ENCODE assay signal across 23 cellular contexts in the genomic region with DNA sequence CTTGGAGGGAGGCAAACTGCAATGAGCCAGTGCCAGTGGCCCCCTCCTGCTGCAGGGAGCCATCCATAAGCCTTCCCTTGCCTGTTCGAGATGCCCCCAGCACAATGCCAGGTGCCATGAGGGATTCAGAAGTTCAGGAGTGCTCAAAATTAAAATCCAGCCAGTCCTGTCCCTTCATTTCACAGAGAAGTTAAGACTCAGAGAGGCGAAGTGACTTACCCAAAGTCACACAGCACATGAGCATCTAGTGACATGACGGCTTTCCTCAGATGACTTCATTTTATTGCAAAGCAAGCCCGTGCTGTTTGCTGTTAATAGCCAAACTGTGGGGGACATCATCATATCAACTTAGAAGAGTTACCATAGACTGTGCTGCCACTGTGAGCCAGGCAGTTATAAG.
DNase-seq lines count a peak whose midpoint lies in the region; ATAC-seq, FAIRE-seq and TF ChIP-seq lines count a peak whose summit lies in the region.
"Had no signal": no experiment of that assay in that cellular context is flagged by ENCODE, and none has a peak within 500 bp of the region (broad histone marks: within the 10 kb centered on the region; RNA-seq: fewer than 3 reads in every experiment).

No MANE protein-coding gene starts in this region.

- H3K4me1 Mint-ChIP-seq in memory B cell (peaks cover 4% of the 10 kb centered on the region), Calu3 (ENCODE audit: low read depth, unreplicated experiment) (no peaks in the 10 kb centered on the region)
- H3K4me1 Mint-ChIP-seq: CD14-positive monocyte; CD8-positive, alpha-beta memory T cell had no signal

- H3K27me3 ChIP-seq in K562 (ENCODE audit: control insufficient read depth in 2 of 2, insufficient read depth in 2 of 2, low read length in 2 of 2): no peaks in the 10 kb centered on the region
- H3K27me3 ChIP-seq: BLaER1 had no signal

- TF ChIP-seq RAD21 in K562 (CRISPR knock-in tag; conservative IDR thresholded peaks at IDR 0.05 in 1 of 2, IDR thresholded peaks at IDR 0.05 in 1 of 2): no peak

- BruUV-seq in K562 (replicated peaks; lab: Mats Ljungman, UMichigan) (no TSS peak), Calu3 (replicated peaks; lab: Mats Ljungman, UMichigan) (no TSS peak)

- H3K4me1 ChIP-seq in HEK293 (ENCODE audit: control insufficient read depth, insufficient read depth, low read length) (no peaks in the 10 kb centered on the region), K562 (replicated peaks in 1 of 2; ENCODE audit: control insufficient read depth in 2 of 2, insufficient read depth in 2 of 2, low read length in 2 of 2) (peaks cover 10 to 49% of the 10 kb centered on the region in 2 experiments; a peak in 4 of 5 replicates)
- H3K4me1 ChIP-seq: BE2C had no signal

- H3K79me2 ChIP-seq in K562 (ENCODE audit: control insufficient read depth, insufficient read depth, low read length): no peaks in the 10 kb centered on the region

- intact Hi-C loops in K562 (cut with micrococcal nuclease): no loop called here
- intact Hi-C loops in Calu3 (cut with micrococcal nuclease; ENCODE audit: unreplicated experiment): no loop called here

- H3K9ac ChIP-seq in K562 (ENCODE audit: insufficient read depth in 1 of 2, low read depth in 2 of 2, low read length in 2 of 2): no peak overlapping the region
- H3K9ac ChIP-seq: BLaER1 had no signal

- H3K4me3 Mint-ChIP-seq in memory B cell: no peak overlapping the region
- H3K4me3 Mint-ChIP-seq in Calu3 (ENCODE audit: low read depth, unreplicated experiment): no peak overlapping the region
- H3K4me3 Mint-ChIP-seq: CD14-positive monocyte; CD4-positive, alpha-beta memory T cell; CD4-positive, CD25-positive, alpha-beta regulatory T cell; CD8-positive, alpha-beta memory T cell had no signal

- H3K27ac ChIP-seq in HEK293 (ENCODE audit: extremely low read depth, low read depth, low read length) (no peak overlapping the region), K562 (ENCODE audit: extremely low read depth, low read depth, low read length) (no peak overlapping the region)
- H3K27ac ChIP-seq: BLaER1 had no signal

- H3K4me2 ChIP-seq in K562 (ENCODE audit: insufficient read depth, low read length): no peak overlapping the region; the same call in 1 of the 2 replicates
- H3K4me2 ChIP-seq: BLaER1 had no signal

- no peak for ATAC-seq in K562
- ATAC-seq in memory B cell (ENCODE audit: low read depth): no peak

- CTCF ChIA-PET in HEK293 (lab: Yijun Ruan, JAX) (no interaction called here), K562 (lab: Yijun Ruan, JAX; ENCODE audit: low intra/inter-chr PET ratio) (interaction anchor here (0.5 kb wide), 1 partner anchor 26 kb away, joined by 3 read pairs; no protein-coding TSS in a partner anchor), Calu3 (lab: Charles Lee) (no interaction called here)

- H4K20me1 ChIP-seq in K562 (replicated peaks; ENCODE audit: control insufficient read depth, insufficient read depth, low read length): no peaks in the 10 kb centered on the region
- H4K20me1 ChIP-seq: BLaER1 had no signal

- no peaks in the 10 kb centered on the region for H3K9me3 ChIP-seq in HEK293 (ENCODE audit: control insufficient read depth, insufficient read depth, low read depth, low read length)
- no peaks in the 10 kb centered on the region for H3K9me3 ChIP-seq in K562 (replicated peaks; ENCODE audit: control insufficient read depth, insufficient read depth, low read depth, low read length)
- H3K9me3 ChIP-seq: BE2C, BLaER1 had no signal

- peaks cover 40% of the 10 kb centered on the region for H3K36me3 Mint-ChIP-seq in memory B cell
- H3K36me3 Mint-ChIP-seq in Calu3 (ENCODE audit: insufficient read depth, unreplicated experiment): no peaks in the 10 kb centered on the region

- POLR2A ChIA-PET in HEK293 (lab: Yijun Ruan, JAX): no interaction called here
- POLR2A ChIA-PET in K562 (lab: Yijun Ruan, JAX): no interaction called here

- H3K4me3 ChIP-seq in HEK293 (ENCODE audit: low read depth, low read length): no peak overlapping the region
- no peak overlapping the region for H3K4me3 ChIP-seq in K562
- H3K4me3 ChIP-seq: BLaER1 had no signal

- peaks cover 0 to 3% of the 10 kb centered on the region in 2 experiments; a peak in 1 of 3 replicates for H3K36me3 ChIP-seq in HEK293 (ENCODE audit: control insufficient read depth in 2 of 2, insufficient read depth in 1 of 2, low read length in 2 of 2)
- peaks cover 16% of the 10 kb centered on the region; the same call in 2 of the 3 replicates for H3K36me3 ChIP-seq in K562 (ENCODE audit: control insufficient read depth, insufficient read depth, low read length)
- H3K36me3 ChIP-seq: BE2C had no signal

- DNase-seq in K562 (ENCODE audit: extremely low read depth in 1 of 4, low spot score in 3 of 4) (no peak), memory B cell (ENCODE audit: low spot score in 2 of 2) (no peak), Calu3 (no peak), hepatic stellate cell (ENCODE audit: low spot score) (no peak)
- no peak for DNase-seq in stimulated activated CD4-positive, alpha-beta T cell treated with anti-CD3 and anti-CD28 coated beads, Interleukin-4, amount 100 ng/mL, for 4 hours
- DNase-seq: 8988T; ACHN; BE2C; C1 segment of cervical spinal cord; CD4-positive, alpha-beta memory T cell; CD4-positive, CD25-positive, alpha-beta regulatory T cell; CD8-positive, alpha-beta memory T cell; COR-L47; DMS79 treated with DMSO at 0.1 percent for 48 hours; GF-D8 had no signal

- no peaks in the 10 kb centered on the region for H3K9me3 Mint-ChIP-seq in memory B cell
- no peaks in the 10 kb centered on the region for H3K9me3 Mint-ChIP-seq in Calu3 (ENCODE audit: low read depth, unreplicated experiment)
- H3K9me3 Mint-ChIP-seq: CD4-positive, alpha-beta memory T cell; CD8-positive, alpha-beta memory T cell had no signal

- no peak for TF ChIP-seq EP300 in K562 (IDR thresholded peaks at IDR 0.05; ENCODE audit: low read length)

- WGBS in K562 (ENCODE audit: insufficient coverage, low coverage, missing lambda C conversion rate): 84% methylated on average over 3 of the region's 4 CpGs

- in situ Hi-C loops in K562 (cut with MboI): no loop called here

- H3K27ac Mint-ChIP-seq in memory B cell: peak overlapping the region; percentile 7
- H3K27ac Mint-ChIP-seq in Calu3 (ENCODE audit: unreplicated experiment): no peak overlapping the region
- H3K27ac Mint-ChIP-seq: CD4-positive, CD25-positive, alpha-beta regulatory T cell had no signal

- no peak for FAIRE-seq in K562 (lab: Jason Lieb, UNC)
- FAIRE-seq: A204.1, D721Med, G401.6, GM12891, GM19239 had no signal

- H3K27me3 Mint-ChIP-seq in memory B cell (no peaks in the 10 kb centered on the region), Calu3 (ENCODE audit: unreplicated experiment) (no peaks in the 10 kb centered on the region)
- H3K27me3 Mint-ChIP-seq: CD4-positive, alpha-beta memory T cell; CD4-positive, CD25-positive, alpha-beta regulatory T cell; CD8-positive, alpha-beta memory T cell had no signal

- H3K9me1 ChIP-seq in K562 (ENCODE audit: control insufficient read depth, insufficient read depth, low read length): peaks cover 5% of the 10 kb centered on the region

- H2AFZ ChIP-seq in K562 (ENCODE audit: low read depth, low read length): no peak overlapping the region

- TF ChIP-seq CTCF in HEK293 (tag by site-specific recombination; IDR thresholded peaks at IDR 0.05): no peak
- TF ChIP-seq CTCF in K562 (IDR thresholded peaks at IDR 0.05 in 2 of 3, conservative IDR thresholded peaks at IDR 0.05 in 1 of 3; ENCODE audit: insufficient read depth in 2 of 3, low read depth in 1 of 3, low read length in 3 of 3): no peak
- TF ChIP-seq CTCF in Calu3 (IDR thresholded peaks at IDR 0.05; ENCODE audit: unreplicated experiment): no peak

- TF ChIP-seq POLR2A in K562 (conservative IDR thresholded peaks at IDR 0.05): no peak

TF ChIP-seq in HEK293, 187 proteins besides CTCF, POLR2A, EP300 and RAD21 (continues in another document):
- no peak for TF ChIP-seq ZNF658 (tag by site-specific recombination; IDR thresholded peaks at IDR 0.05)
- TF ChIP-seq ZBTB20 (tag by site-specific recombination; IDR thresholded peaks at IDR 0.05): no peak
- TF ChIP-seq, protein P1, sequence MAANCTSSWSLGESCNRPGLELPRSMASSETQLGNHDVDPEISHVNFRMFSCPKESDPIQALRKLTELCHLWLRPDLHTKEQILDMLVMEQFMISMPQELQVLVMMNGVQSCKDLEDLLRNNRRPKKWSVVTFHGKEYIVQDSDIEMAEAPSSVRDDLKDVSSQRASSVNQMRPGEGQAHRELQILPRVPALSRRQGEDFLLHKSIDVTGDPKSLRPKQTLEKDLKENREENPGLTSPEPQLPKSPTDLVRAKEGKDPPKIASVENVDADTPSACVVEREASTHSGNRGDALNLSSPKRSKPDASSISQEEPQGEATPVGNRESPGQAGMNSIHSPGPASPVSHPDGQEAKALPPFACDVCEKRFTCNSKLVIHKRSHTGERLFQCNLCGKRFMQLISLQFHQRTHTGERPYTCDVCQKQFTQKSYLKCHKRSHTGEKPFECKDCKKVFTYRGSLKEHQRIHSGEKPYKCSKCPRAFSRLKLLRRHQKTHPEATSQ (tag by site-specific recombination; IDR thresholded peaks at IDR 0.05): no peak
- no peak for TF ChIP-seq REPIN1 (tag by site-specific recombination; IDR thresholded peaks at IDR 0.05; ENCODE audit: low read depth)
- TF ChIP-seq HOXC10 (CRISPR knock-in tag; IDR thresholded peaks at IDR 0.05): no peak
- TF ChIP-seq ZNF768 (tag by site-specific recombination; IDR thresholded peaks at IDR 0.05): 0 out of 2 replicates have a peak, but pooled peaks have one; percentile 22
- TF ChIP-seq ZNF626 (tag by site-specific recombination; IDR thresholded peaks at IDR 0.05): no peak

TF ChIP-seq in K562, 482 proteins besides CTCF, POLR2A, EP300 and RAD21 (continues in another document):
- TF ChIP-seq ZNF253 (CRISPR knock-in tag; conservative IDR thresholded peaks at IDR 0.05) (no peak), SP1 (CRISPR knock-in tag; IDR thresholded peaks at IDR 0.05) (no peak), PTTG1 (tag; IDR thresholded peaks at IDR 0.05; ENCODE audit: low read depth) (no peak), ZFP36 (IDR thresholded peaks at IDR 0.05; ENCODE audit: low read depth, low read length, partially characterized antibody) (peak; percentile 49), MYBL2 (IDR thresholded peaks at IDR 0.05; ENCODE audit: low read depth) (no peak), MYBL2 (CRISPR knock-in tag; IDR thresholded peaks at IDR 0.05; ENCODE audit: borderline replicate concordance) (no peak), HMG20B (CRISPR knock-in tag; IDR thresholded peaks at IDR 0.05) (no peak), KDM1A (IDR thresholded peaks at IDR 0.05) (peak in 1 of 2 experiments; percentile 38; a peak in 1 of 4 replicates)
- TF ChIP-seq, protein P2, sequence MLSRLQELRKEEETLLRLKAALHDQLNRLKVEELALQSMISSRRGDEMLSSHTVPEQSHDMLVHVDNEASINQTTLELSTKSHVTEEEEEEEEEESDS (CRISPR knock-in tag; IDR thresholded peaks at IDR 0.05): no peak
